In genomic region chr13:23268441-23268840, GRCh38 we compare ENCODE assay signal across 12 cellular contexts.
DNase-seq lines count a peak whose midpoint lies in the region; ATAC-seq and TF ChIP-seq lines count a peak whose summit lies in the region.
"Had no signal": no experiment of that assay in that cellular context is flagged by ENCODE, and none has a peak within 500 bp of the region (broad histone marks: within the 10 kb centered on the region; RNA-seq: fewer than 3 reads in every experiment).

No MANE protein-coding gene starts in this region.

- no peak for TF ChIP-seq EP300 in transverse colon (IDR thresholded peaks at IDR 0.05; ENCODE audit: low read depth)

- in situ Hi-C loops in transverse colon (cut with MboI; ENCODE audit: low pct_ligation_motif_present in 1 of 4, low pct_unique_long_range_greater_than_20kb in 1 of 4, low sequenced_read_pairs in 3 of 4), result no loop called here

- no peaks in the 10 kb centered on the region for H3K36me3 ChIP-seq in transverse colon
- no peaks in the 10 kb centered on the region for H3K36me3 ChIP-seq in SJCRH30
- H3K36me3 ChIP-seq: breast epithelium had no signal

- peak; percentile 77 for ATAC-seq in HG02571 (IDR thresholded peaks at IDR 0.05; ENCODE audit: unreplicated experiment)
- ATAC-seq in activated B cell treated with CpG ODN at 0.5 μM for 24 hours (ENCODE audit: low read depth), result peak; percentile 69
- ATAC-seq in stimulated activated memory B cell treated with anti-CD40 and anti-IgM and Interleukin-4, amounts not matched to agents 10 μg/mL and 1 μg/mL and 100 μg/mL, for 72 hours, result peak; percentile 83
- ATAC-seq: HCT116 had no signal

- H3K36me3 Mint-ChIP-seq in activated B cell treated with CpG ODN at 0.5 μM for 24 hours (ENCODE audit: low read depth), result no peaks in the 10 kb centered on the region
- H3K36me3 Mint-ChIP-seq in stimulated activated memory B cell treated with anti-CD40 and anti-IgM and Interleukin-4, amounts not matched to agents 10 μg/mL and 1 μg/mL and 100 μg/mL, for 72 hours, result no peaks in the 10 kb centered on the region

- no peaks in the 10 kb centered on the region for H3K4me1 ChIP-seq in transverse colon
- H3K4me1 ChIP-seq in SJCRH30, result no peaks in the 10 kb centered on the region
- H3K4me1 ChIP-seq: breast epithelium had no signal

- H3K9me3 ChIP-seq in transverse colon, result no peaks in the 10 kb centered on the region
- no peaks in the 10 kb centered on the region for H3K9me3 ChIP-seq in SJCRH30 (replicated peaks)
- H3K9me3 ChIP-seq: breast epithelium had no signal

- no peak for TF ChIP-seq CTCF in activated B cell treated with CpG ODN at 0.5 μM for 24 hours (IDR thresholded peaks at IDR 0.05)
- no peak for TF ChIP-seq CTCF in transverse colon (IDR thresholded peaks at IDR 0.05)

- no peak overlapping the region for H3K4me3 Mint-ChIP-seq in activated B cell treated with CpG ODN at 0.5 μM for 24 hours
- no peak overlapping the region for H3K4me3 Mint-ChIP-seq in stimulated activated memory B cell treated with anti-CD40 and anti-IgM and Interleukin-4, amounts not matched to agents 10 μg/mL and 1 μg/mL and 100 μg/mL, for 72 hours
- H3K4me3 Mint-ChIP-seq: neural crest cell had no signal

- 46 to 50% methylated on average over 1 of the region's 1 CpG for WGBS in transverse colon (ENCODE audit: low coverage in 1 of 2), 2 donors

- H3K27me3 ChIP-seq in transverse colon (no peaks in the 10 kb centered on the region), SJCRH30 (no peaks in the 10 kb centered on the region)
- H3K27me3 ChIP-seq: breast epithelium had no signal

- no peak overlapping the region for H3K27ac Mint-ChIP-seq in activated B cell treated with CpG ODN at 0.5 μM for 24 hours
- no peak overlapping the region for H3K27ac Mint-ChIP-seq in stimulated activated memory B cell treated with anti-CD40 and anti-IgM and Interleukin-4, amounts not matched to agents 10 μg/mL and 1 μg/mL and 100 μg/mL, for 72 hours

- peaks cover 2% of the 10 kb centered on the region for H3K27me3 Mint-ChIP-seq in activated B cell treated with CpG ODN at 0.5 μM for 24 hours
- H3K27me3 Mint-ChIP-seq in stimulated activated memory B cell treated with anti-CD40 and anti-IgM and Interleukin-4, amounts not matched to agents 10 μg/mL and 1 μg/mL and 100 μg/mL, for 72 hours, result peaks cover 12% of the 10 kb centered on the region

- no peak for TF ChIP-seq POLR2A in transverse colon (IDR thresholded peaks at IDR 0.05)

- no peaks in the 10 kb centered on the region for H3K9me3 Mint-ChIP-seq in activated B cell treated with CpG ODN at 0.5 μM for 24 hours
- H3K9me3 Mint-ChIP-seq in stimulated activated memory B cell treated with anti-CD40 and anti-IgM and Interleukin-4, amounts not matched to agents 10 μg/mL and 1 μg/mL and 100 μg/mL, for 72 hours, result no peaks in the 10 kb centered on the region

- POLR2A ChIA-PET in activated B cell treated with CpG ODN at 0.5 μM for 24 hours (lab: Charles Lee), result no interaction called here

- H3K4me3 ChIP-seq in transverse colon (no peak overlapping the region), SJCRH30 (no peak overlapping the region)
- H3K4me3 ChIP-seq: breast epithelium had no signal

- intact Hi-C loops in activated B cell treated with CpG ODN at 0.5 μM for 24 hours (cut with micrococcal nuclease) (no loop called here), transverse colon (cut with DNase I; ENCODE audit: low total_unique reads) (no loop called here)

- H3K27ac ChIP-seq in transverse colon (no peak overlapping the region), SJCRH30 (no peak overlapping the region)
- H3K27ac ChIP-seq: breast epithelium had no signal

- CTCF ChIA-PET in activated B cell treated with CpG ODN at 0.5 μM for 24 hours (lab: Charles Lee), result no interaction called here

- peaks cover 4% of the 10 kb centered on the region for H3K4me1 Mint-ChIP-seq in activated B cell treated with CpG ODN at 0.5 μM for 24 hours
- peaks cover 7% of the 10 kb centered on the region for H3K4me1 Mint-ChIP-seq in stimulated activated memory B cell treated with anti-CD40 and anti-IgM and Interleukin-4, amounts not matched to agents 10 μg/mL and 1 μg/mL and 100 μg/mL, for 72 hours
- H3K4me1 Mint-ChIP-seq: neural crest cell had no signal

- peak; percentile 24 for DNase-seq in activated naive CD4-positive, alpha-beta T cell treated with Interleukin-2 at 50 U/mL for 16 hours
- DNase-seq in activated naive CD4-positive, alpha-beta T cell treated with anti-CD3 and anti-CD28 coated beads, Interleukin-2, amount 50 U/mL, for 16 hours, result no peak
- no peak for DNase-seq in activated B cell treated with CpG ODN at 0.5 μM for 24 hours
- DNase-seq in iPS-NIHi7 (ENCODE audit: extremely low spot score), result no peak
- no peak for DNase-seq in transverse colon
- DNase-seq in SJCRH30, result no peak
- DNase-seq: Right ventricle myocardium superior had no signal
